1 cellular context compared by ENCODE assay signal in the genomic region with DNA sequence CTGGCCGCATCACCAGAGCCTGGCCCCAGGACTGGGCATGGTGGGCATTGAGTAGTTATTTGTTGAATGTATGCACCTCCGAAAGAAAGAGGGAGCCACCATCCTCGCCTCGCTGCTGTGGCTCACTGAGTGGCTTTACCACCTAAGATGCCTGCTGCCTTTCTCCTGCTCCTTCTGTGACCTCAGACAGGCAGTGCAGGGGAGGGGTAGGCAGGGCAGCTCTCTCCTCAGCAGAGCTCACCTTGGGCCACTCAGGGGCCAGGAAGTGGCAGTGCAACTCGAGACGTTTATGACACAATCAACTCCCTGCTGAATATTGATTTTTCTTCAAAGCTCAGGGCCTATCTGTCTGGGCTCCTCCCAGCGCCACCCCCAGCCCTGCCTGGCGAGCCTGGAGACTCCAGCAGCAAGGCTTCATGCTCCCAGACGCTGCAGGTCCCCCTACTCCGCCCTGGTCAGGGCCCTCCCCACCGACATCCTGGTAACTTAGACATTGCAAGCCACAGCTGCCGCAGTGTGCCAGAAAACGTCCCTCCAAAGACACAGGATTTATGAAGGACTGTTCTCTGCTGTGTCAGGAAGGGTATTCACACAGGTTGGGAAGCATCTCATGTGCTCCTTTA.
A peak's percentile ranks its signal among the peaks of the same experiment; 100 is the strongest.
TF ChIP-seq lines count a peak whose summit lies in the region.

No MANE protein-coding gene starts in this region.

TF ChIP-seq in HepG2, 621 proteins besides CTCF, POLR2A, EP300 and RAD21 (continued from another document and continues in another):
- TF ChIP-seq, protein P1, sequence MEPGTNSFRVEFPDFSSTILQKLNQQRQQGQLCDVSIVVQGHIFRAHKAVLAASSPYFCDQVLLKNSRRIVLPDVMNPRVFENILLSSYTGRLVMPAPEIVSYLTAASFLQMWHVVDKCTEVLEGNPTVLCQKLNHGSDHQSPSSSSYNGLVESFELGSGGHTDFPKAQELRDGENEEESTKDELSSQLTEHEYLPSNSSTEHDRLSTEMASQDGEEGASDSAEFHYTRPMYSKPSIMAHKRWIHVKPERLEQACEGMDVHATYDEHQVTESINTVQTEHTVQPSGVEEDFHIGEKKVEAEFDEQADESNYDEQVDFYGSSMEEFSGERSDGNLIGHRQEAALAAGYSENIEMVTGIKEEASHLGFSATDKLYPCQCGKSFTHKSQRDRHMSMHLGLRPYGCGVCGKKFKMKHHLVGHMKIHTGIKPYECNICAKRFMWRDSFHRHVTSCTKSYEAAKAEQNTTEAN (CRISPR knock-in tag; conservative IDR thresholded peaks at IDR 0.05), result no peak
- TF ChIP-seq ISL2 (CRISPR knock-in tag; IDR thresholded peaks at IDR 0.05), result 0 out of 2 replicates have a peak, but pooled peaks have one; percentile 22
- TF ChIP-seq SAFB2 (CRISPR knock-in tag; IDR thresholded peaks at IDR 0.05; ENCODE audit: borderline replicate concordance, low read depth), result no peak
- no peak for TF ChIP-seq MEF2D (CRISPR knock-in tag; IDR thresholded peaks at IDR 0.05)
- no peak for TF ChIP-seq ELF3 (CRISPR knock-in tag; IDR thresholded peaks at IDR 0.05)
- TF ChIP-seq HDAC1 (CRISPR knock-in tag; IDR thresholded peaks at IDR 0.05), result 0 out of 2 replicates have a peak, but pooled peaks have one; percentile 38
- 0 out of 2 replicates have a peak, but pooled peaks have one; percentile 42 for TF ChIP-seq MEIS2 (CRISPR knock-in tag; IDR thresholded peaks at IDR 0.05)
- no peak for TF ChIP-seq CREM (IDR thresholded peaks at IDR 0.05)
- no peak for TF ChIP-seq CREM (CRISPR knock-in tag; IDR thresholded peaks at IDR 0.05)
- 0 out of 2 replicates have a peak, but pooled peaks have one; percentile 33 for TF ChIP-seq HNF4A (CRISPR knock-in tag; IDR thresholded peaks at IDR 0.05)
- TF ChIP-seq NFIC (IDR thresholded peaks at IDR 0.05; ENCODE audit: low read length), result no peak
- TF ChIP-seq KDM3A (CRISPR knock-in tag; IDR thresholded peaks at IDR 0.05; ENCODE audit: low read depth), result peak; percentile 49; the same call in 1 of the 2 replicates
- TF ChIP-seq ZNF75D (CRISPR knock-in tag; IDR thresholded peaks at IDR 0.05; ENCODE audit: borderline replicate concordance), result no peak
- TF ChIP-seq SAP130 (CRISPR knock-in tag; IDR thresholded peaks at IDR 0.05; ENCODE audit: low read depth), result no peak
- TF ChIP-seq CEBPB (IDR thresholded peaks at IDR 0.05; ENCODE audit: borderline replicate concordance, low read depth, low read length), result peak; percentile 68
- TF ChIP-seq KLF11 (CRISPR knock-in tag; IDR thresholded peaks at IDR 0.05), result no peak
- TF ChIP-seq KLF16 (CRISPR knock-in tag; IDR thresholded peaks at IDR 0.05), result peak in 1 of 2 experiments; percentile 34; a peak in 1 of 4 replicates
- TF ChIP-seq CBX1 (IDR thresholded peaks at IDR 0.05; ENCODE audit: low read depth), result no peak
- peak; percentile 58; the same call in 1 of the 2 replicates for TF ChIP-seq CEBPG (CRISPR knock-in tag; IDR thresholded peaks at IDR 0.05)
- peak; percentile 46; the same call in 1 of the 2 replicates for TF ChIP-seq FOXA3 (CRISPR knock-in tag; IDR thresholded peaks at IDR 0.05)
- TF ChIP-seq ZNF124 (CRISPR knock-in tag; IDR thresholded peaks at IDR 0.05), result no peak
- TF ChIP-seq, protein P2, sequence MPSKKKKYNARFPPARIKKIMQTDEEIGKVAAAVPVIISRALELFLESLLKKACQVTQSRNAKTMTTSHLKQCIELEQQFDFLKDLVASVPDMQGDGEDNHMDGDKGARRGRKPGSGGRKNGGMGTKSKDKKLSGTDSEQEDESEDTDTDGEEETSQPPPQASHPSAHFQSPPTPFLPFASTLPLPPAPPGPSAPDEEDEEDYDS (CRISPR knock-in tag; IDR thresholded peaks at IDR 0.05), result no peak
- TF ChIP-seq ZNF614 (CRISPR knock-in tag; IDR thresholded peaks at IDR 0.05; ENCODE audit: borderline replicate concordance), result no peak
- TF ChIP-seq PRMT3 (CRISPR knock-in tag; IDR thresholded peaks at IDR 0.05; ENCODE audit: borderline replicate concordance, low read depth), result no peak
- no peak for TF ChIP-seq MBNL3 (CRISPR knock-in tag; conservative IDR thresholded peaks at IDR 0.05)
- peak; percentile 27; the same call in 1 of the 2 replicates for TF ChIP-seq ZNF788 (CRISPR knock-in tag; IDR thresholded peaks at IDR 0.05; ENCODE audit: borderline replicate concordance)
- no peak for TF ChIP-seq SOX13 (IDR thresholded peaks at IDR 0.05)
- peak in 1 of 2 experiments; percentile 40; a peak in 1 of 4 replicates for TF ChIP-seq SOX13 (CRISPR knock-in tag; conservative IDR thresholded peaks at IDR 0.05 in 1 of 2, IDR thresholded peaks at IDR 0.05 in 1 of 2)
- no peak for TF ChIP-seq ZNF33B (CRISPR knock-in tag; IDR thresholded peaks at IDR 0.05)
- TF ChIP-seq, protein P3, sequence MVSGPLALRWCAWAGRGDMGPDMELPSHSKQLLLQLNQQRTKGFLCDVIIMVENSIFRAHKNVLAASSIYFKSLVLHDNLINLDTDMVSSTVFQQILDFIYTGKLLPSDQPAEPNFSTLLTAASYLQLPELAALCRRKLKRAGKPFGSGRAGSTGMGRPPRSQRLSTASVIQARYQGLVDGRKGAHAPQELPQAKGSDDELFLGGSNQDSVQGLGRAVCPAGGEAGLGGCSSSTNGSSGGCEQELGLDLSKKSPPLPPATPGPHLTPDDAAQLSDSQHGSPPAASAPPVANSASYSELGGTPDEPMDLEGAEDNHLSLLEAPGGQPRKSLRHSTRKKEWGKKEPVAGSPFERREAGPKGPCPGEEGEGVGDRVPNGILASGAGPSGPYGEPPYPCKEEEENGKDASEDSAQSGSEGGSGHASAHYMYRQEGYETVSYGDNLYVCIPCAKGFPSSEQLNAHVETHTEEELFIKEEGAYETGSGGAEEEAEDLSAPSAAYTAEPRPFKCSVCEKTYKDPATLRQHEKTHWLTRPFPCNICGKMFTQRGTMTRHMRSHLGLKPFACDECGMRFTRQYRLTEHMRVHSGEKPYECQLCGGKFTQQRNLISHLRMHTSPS (CRISPR knock-in tag; IDR thresholded peaks at IDR 0.05; ENCODE audit: low read depth), result no peak
- no peak for TF ChIP-seq RFXANK (CRISPR knock-in tag; IDR thresholded peaks at IDR 0.05)
- no peak for TF ChIP-seq ZNF660 (CRISPR knock-in tag; IDR thresholded peaks at IDR 0.05; ENCODE audit: borderline replicate concordance, low read depth)
- TF ChIP-seq NCOA2 (CRISPR knock-in tag; IDR thresholded peaks at IDR 0.05), result 0 out of 2 replicates have a peak, but pooled peaks have one; percentile 35
- peak; percentile 92 for TF ChIP-seq SIX4 (CRISPR knock-in tag; IDR thresholded peaks at IDR 0.05)
- no peak for TF ChIP-seq NPAS2 (CRISPR knock-in tag; IDR thresholded peaks at IDR 0.05; ENCODE audit: borderline replicate concordance)
- TF ChIP-seq, protein P4, sequence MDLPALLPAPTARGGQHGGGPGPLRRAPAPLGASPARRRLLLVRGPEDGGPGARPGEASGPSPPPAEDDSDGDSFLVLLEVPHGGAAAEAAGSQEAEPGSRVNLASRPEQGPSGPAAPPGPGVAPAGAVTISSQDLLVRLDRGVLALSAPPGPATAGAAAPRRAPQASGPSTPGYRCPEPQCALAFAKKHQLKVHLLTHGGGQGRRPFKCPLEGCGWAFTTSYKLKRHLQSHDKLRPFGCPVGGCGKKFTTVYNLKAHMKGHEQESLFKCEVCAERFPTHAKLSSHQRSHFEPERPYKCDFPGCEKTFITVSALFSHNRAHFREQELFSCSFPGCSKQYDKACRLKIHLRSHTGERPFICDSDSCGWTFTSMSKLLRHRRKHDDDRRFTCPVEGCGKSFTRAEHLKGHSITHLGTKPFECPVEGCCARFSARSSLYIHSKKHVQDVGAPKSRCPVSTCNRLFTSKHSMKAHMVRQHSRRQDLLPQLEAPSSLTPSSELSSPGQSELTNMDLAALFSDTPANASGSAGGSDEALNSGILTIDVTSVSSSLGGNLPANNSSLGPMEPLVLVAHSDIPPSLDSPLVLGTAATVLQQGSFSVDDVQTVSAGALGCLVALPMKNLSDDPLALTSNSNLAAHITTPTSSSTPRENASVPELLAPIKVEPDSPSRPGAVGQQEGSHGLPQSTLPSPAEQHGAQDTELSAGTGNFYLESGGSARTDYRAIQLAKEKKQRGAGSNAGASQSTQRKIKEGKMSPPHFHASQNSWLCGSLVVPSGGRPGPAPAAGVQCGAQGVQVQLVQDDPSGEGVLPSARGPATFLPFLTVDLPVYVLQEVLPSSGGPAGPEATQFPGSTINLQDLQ (CRISPR knock-in tag; IDR thresholded peaks at IDR 0.05), result no peak
- no peak for TF ChIP-seq ZNF552 (CRISPR knock-in tag; IDR thresholded peaks at IDR 0.05; ENCODE audit: borderline replicate concordance)
- no peak for TF ChIP-seq PITX1 (CRISPR knock-in tag; IDR thresholded peaks at IDR 0.05)
- no peak for TF ChIP-seq FOSL1 (CRISPR knock-in tag; IDR thresholded peaks at IDR 0.05; ENCODE audit: borderline replicate concordance)
- no peak for TF ChIP-seq HOXA5 (CRISPR knock-in tag; IDR thresholded peaks at IDR 0.05)
- TF ChIP-seq HIVEP1 (CRISPR knock-in tag; IDR thresholded peaks at IDR 0.05), result no peak
- TF ChIP-seq, protein P5, sequence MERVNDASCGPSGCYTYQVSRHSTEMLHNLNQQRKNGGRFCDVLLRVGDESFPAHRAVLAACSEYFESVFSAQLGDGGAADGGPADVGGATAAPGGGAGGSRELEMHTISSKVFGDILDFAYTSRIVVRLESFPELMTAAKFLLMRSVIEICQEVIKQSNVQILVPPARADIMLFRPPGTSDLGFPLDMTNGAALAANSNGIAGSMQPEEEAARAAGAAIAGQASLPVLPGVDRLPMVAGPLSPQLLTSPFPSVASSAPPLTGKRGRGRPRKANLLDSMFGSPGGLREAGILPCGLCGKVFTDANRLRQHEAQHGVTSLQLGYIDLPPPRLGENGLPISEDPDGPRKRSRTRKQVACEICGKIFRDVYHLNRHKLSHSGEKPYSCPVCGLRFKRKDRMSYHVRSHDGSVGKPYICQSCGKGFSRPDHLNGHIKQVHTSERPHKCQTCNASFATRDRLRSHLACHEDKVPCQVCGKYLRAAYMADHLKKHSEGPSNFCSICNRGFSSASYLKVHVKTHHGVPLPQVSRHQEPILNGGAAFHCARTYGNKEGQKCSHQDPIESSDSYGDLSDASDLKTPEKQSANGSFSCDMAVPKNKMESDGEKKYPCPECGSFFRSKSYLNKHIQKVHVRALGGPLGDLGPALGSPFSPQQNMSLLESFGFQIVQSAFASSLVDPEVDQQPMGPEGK (CRISPR knock-in tag; IDR thresholded peaks at IDR 0.05), result peak; percentile 47; the same call in 1 of the 2 replicates
- no peak for TF ChIP-seq SIN3B (IDR thresholded peaks at IDR 0.05; ENCODE audit: low read length)
- TF ChIP-seq ZNF12 (CRISPR knock-in tag; IDR thresholded peaks at IDR 0.05), result no peak
- no peak for TF ChIP-seq SMARCE1 (IDR thresholded peaks at IDR 0.05; ENCODE audit: borderline replicate concordance)
- no peak for TF ChIP-seq ADNP (CRISPR knock-in tag; IDR thresholded peaks at IDR 0.05)
- TF ChIP-seq ARHGAP35 (CRISPR knock-in tag; IDR thresholded peaks at IDR 0.05; ENCODE audit: borderline replicate concordance), result no peak
- TF ChIP-seq, protein P6, sequence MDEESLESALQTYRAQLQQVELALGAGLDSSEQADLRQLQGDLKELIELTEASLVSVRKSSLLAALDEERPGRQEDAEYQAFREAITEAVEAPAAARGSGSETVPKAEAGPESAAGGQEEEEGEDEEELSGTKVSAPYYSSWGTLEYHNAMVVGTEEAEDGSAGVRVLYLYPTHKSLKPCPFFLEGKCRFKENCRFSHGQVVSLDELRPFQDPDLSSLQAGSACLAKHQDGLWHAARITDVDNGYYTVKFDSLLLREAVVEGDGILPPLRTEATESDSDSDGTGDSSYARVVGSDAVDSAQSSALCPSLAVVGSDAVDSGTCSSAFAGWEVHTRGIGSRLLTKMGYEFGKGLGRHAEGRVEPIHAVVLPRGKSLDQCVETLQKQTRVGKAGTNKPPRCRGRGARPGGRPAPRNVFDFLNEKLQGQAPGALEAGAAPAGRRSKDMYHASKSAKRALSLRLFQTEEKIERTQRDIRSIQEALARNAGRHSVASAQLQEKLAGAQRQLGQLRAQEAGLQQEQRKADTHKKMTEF (CRISPR knock-in tag; IDR thresholded peaks at IDR 0.05), result peak; percentile 49; the same call in 1 of the 2 replicates
- TF ChIP-seq, protein P7, sequence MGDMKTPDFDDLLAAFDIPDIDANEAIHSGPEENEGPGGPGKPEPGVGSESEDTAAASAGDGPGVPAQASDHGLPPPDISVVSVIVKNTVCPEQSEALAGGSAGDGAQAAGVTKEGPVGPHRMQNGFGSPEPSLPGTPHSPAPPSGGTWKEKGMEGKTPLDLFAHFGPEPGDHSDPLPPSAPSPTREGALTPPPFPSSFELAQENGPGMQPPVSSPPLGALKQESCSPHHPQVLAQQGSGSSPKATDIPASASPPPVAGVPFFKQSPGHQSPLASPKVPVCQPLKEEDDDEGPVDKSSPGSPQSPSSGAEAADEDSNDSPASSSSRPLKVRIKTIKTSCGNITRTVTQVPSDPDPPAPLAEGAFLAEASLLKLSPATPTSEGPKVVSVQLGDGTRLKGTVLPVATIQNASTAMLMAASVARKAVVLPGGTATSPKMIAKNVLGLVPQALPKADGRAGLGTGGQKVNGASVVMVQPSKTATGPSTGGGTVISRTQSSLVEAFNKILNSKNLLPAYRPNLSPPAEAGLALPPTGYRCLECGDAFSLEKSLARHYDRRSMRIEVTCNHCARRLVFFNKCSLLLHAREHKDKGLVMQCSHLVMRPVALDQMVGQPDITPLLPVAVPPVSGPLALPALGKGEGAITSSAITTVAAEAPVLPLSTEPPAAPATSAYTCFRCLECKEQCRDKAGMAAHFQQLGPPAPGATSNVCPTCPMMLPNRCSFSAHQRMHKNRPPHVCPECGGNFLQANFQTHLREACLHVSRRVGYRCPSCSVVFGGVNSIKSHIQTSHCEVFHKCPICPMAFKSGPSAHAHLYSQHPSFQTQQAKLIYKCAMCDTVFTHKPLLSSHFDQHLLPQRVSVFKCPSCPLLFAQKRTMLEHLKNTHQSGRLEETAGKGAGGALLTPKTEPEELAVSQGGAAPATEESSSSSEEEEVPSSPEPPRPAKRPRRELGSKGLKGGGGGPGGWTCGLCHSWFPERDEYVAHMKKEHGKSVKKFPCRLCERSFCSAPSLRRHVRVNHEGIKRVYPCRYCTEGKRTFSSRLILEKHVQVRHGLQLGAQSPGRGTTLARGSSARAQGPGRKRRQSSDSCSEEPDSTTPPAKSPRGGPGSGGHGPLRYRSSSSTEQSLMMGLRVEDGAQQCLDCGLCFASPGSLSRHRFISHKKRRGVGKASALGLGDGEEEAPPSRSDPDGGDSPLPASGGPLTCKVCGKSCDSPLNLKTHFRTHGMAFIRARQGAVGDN (CRISPR knock-in tag; IDR thresholded peaks at IDR 0.05), result peak; percentile 30; the same call in 1 of the 2 replicates
- TF ChIP-seq TBL1XR1 (IDR thresholded peaks at IDR 0.05; ENCODE audit: borderline replicate concordance, low read length, partially characterized antibody), result peak; percentile 54
- TF ChIP-seq GATAD2A (CRISPR knock-in tag; IDR thresholded peaks at IDR 0.05), result peak; percentile 80
- TF ChIP-seq, protein P8, sequence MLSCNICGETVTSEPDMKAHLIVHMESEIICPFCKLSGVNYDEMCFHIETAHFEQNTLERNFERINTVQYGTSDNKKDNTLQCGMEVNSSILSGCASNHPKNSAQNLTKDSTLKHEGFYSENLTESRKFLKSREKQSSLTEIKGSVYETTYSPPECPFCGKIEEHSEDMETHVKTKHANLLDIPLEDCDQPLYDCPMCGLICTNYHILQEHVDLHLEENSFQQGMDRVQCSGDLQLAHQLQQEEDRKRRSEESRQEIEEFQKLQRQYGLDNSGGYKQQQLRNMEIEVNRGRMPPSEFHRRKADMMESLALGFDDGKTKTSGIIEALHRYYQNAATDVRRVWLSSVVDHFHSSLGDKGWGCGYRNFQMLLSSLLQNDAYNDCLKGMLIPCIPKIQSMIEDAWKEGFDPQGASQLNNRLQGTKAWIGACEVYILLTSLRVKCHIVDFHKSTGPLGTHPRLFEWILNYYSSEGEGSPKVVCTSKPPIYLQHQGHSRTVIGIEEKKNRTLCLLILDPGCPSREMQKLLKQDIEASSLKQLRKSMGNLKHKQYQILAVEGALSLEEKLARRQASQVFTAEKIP (CRISPR knock-in tag; IDR thresholded peaks at IDR 0.05; ENCODE audit: borderline replicate concordance), result no peak
